ENCODE assay signal across 8 cellular contexts in the genomic region with DNA sequence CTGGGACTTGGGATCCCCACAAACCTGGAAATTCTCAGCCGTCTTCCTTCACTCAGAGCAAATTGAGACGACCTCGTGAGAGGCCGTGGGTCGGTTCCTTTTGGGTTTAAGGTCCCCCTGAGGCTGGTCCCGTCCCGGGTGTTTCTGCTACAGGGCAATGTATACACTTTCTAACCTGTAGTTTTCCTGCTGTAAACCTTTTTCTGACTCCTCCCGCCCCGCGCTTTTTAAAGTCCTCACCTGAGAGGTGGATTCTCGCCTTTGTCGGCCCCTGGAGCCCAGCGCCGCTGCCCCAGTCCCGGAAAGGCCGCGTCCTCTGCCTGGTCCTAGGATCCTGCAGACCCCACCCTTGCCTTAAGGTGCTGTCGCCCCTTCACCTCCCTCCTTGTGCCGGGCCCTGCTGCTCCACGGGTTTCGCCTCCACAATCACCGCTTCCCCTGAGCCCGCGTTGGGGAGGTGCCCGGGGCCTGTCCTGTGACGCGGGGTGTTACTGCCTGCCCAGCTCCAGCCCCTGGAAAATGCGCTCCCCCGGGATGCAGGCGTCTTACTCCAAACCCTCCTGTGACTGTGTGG. TPM values are rescaled to one million over a fixed set of nuclear protein-coding genes. Genes with fewer than 3 reads are reported as not detected.
A peak's percentile ranks its signal among the peaks of the same experiment; 100 is the strongest.
DNase-seq lines count a peak whose midpoint lies in the region; ATAC-seq, FAIRE-seq and TF ChIP-seq lines count a peak whose summit lies in the region.

No MANE protein-coding gene starts in this region.

- peak overlapping the region; percentile 94 to 96 for H3K27ac Mint-ChIP-seq in T-cell
- peak overlapping the region; percentile 90 to 96 for H3K27ac Mint-ChIP-seq in effector memory CD8-positive, alpha-beta T cell

- TF ChIP-seq CTCF in mucosa of descending colon (IDR thresholded peaks at IDR 0.05) (no peak), transverse colon (IDR thresholded peaks at IDR 0.05) (no peak)

- no peaks in the 10 kb centered on the region for H3K36me3 ChIP-seq in mucosa of descending colon (ENCODE audit: low read depth)
- H3K36me3 ChIP-seq in transverse colon: peaks cover 0 to 11% (median 4%) of the 10 kb centered on the region in 4 donors

- no peak for FAIRE-seq in GM19239 (lab: Jason Lieb, UNC)

- H3K4me1 Mint-ChIP-seq in T-cell: peaks cover 39 to 51% (median 49%) of the 10 kb centered on the region in 3 donors
- peaks cover 20 to 31% of the 10 kb centered on the region in 2 donors for H3K4me1 Mint-ChIP-seq in effector memory CD8-positive, alpha-beta T cell (ENCODE audit: low read depth in 2 of 2)

- peaks cover 0 to 7% (median 7%) of the 10 kb centered on the region in 3 donors for H3K9me3 Mint-ChIP-seq in T-cell
- no peaks in the 10 kb centered on the region for H3K9me3 Mint-ChIP-seq in effector memory CD8-positive, alpha-beta T cell

- H3K27me3 ChIP-seq in transverse colon: no peaks in the 10 kb centered on the region

- peak overlapping the region; percentile 81 to 89 (median 84) for H3K27ac ChIP-seq in transverse colon

- DNase-seq in A172 (ENCODE audit: low spot score): peak; percentile 25
- DNase-seq in T-cell: peak in 6 of 34 experiments; percentile 0 to 10 (median 4)
- DNase-seq in effector memory CD8-positive, alpha-beta T cell: no peak
- DNase-seq in mucosa of descending colon: peak; percentile 55 to 60 (median 55)
- DNase-seq in transverse colon: peak; percentile 34
- no peak for DNase-seq in GM19239 (ENCODE audit: insufficient read length, low spot score)

- intact Hi-C loops in mucosa of descending colon (cut with DNase I, micrococcal nuclease): no loop called here
- intact Hi-C loops in transverse colon (cut with DNase I; ENCODE audit: low total_unique reads): no loop called here

- in situ Hi-C loops in transverse colon (cut with MboI; ENCODE audit: low pct_ligation_motif_present in 1 of 4, low pct_unique_long_range_greater_than_20kb in 1 of 4, low sequenced_read_pairs in 3 of 4): loop anchor here in 1 of 4 donors (5.0 to 25.0 kb wide), 2 partner anchors 40 to 305 kb away; no protein-coding TSS in a partner anchor

- H3K27me3 Mint-ChIP-seq in T-cell: no peaks in the 10 kb centered on the region
- H3K27me3 Mint-ChIP-seq in effector memory CD8-positive, alpha-beta T cell: no peaks in the 10 kb centered on the region

- peaks cover 37% of the 10 kb centered on the region for H3K36me3 Mint-ChIP-seq in T-cell
- H3K36me3 Mint-ChIP-seq in effector memory CD8-positive, alpha-beta T cell (ENCODE audit: insufficient read depth): peaks cover 17% of the 10 kb centered on the region

- peaks cover under 1% of the 10 kb centered on the region for H3K9me3 ChIP-seq in mucosa of descending colon
- H3K9me3 ChIP-seq in transverse colon: no peaks in the 10 kb centered on the region

- POLR2A ChIA-PET in T-cell (lab: Charles Lee): no interaction called here

- ATAC-seq in GM18508 (IDR thresholded peaks at IDR 0.05; ENCODE audit: insufficient read depth, unreplicated experiment): peak; percentile 14
- peak; percentile 22 for ATAC-seq in HG03108 (IDR thresholded peaks at IDR 0.05; ENCODE audit: unreplicated experiment)
- peak; percentile 41 to 56 (median 42) for ATAC-seq in T-cell (replicated peaks in 1 of 4)
- peak; percentile 42 for ATAC-seq in effector memory CD8-positive, alpha-beta T cell (replicated peaks)
- ATAC-seq in mucosa of descending colon: peak; percentile 46

- no peaks in the 10 kb centered on the region for H3K4me1 ChIP-seq in mucosa of descending colon (ENCODE audit: low read depth)
- H3K4me1 ChIP-seq in transverse colon: peaks cover 6 to 11% (median 7%) of the 10 kb centered on the region in 4 donors

- TF ChIP-seq POLR2A in transverse colon (IDR thresholded peaks at IDR 0.05): no peak

- TF ChIP-seq EP300 in transverse colon (IDR thresholded peaks at IDR 0.05; ENCODE audit: low read depth): no peak

- H3K4me3 ChIP-seq in mucosa of descending colon (peak overlapping the region; percentile 31), transverse colon (peak overlapping the region; percentile 47 to 71 (median 57))

- CTCF ChIA-PET in T-cell (lab: Charles Lee): interaction anchor here in 1 of 2 donors (0.5 to 0.6 kb wide), 2 partner anchors 313 to 531 kb away, joined by 4 to 6 read pairs; no protein-coding TSS in a partner anchor

- 1 to 2% methylated on average over 6 to 30 of the region's 30 CpGs for whole genome bisulfite sequencing in transverse colon (ENCODE audit: low coverage in 1 of 2), 2 donors

- H3K4me3 Mint-ChIP-seq in T-cell: peak overlapping the region; percentile 87 to 96 (median 95)
- peak overlapping the region; percentile 82 to 87 for H3K4me3 Mint-ChIP-seq in effector memory CD8-positive, alpha-beta T cell

RNA-seq across cellular contexts. Expression of a gene that starts 0.4 kb away (rescaled TPM):
- 22.4 and 37.0 TPM in 2 replicates for total RNA-seq in A172 (2014; rRNA removed; shearing (Covaris generic))
- total RNA-seq in T-cell (10 to 100 TPM in 3 of 5 donors, 1 to 10 TPM in 2; 9.6 to 14.5 (median 13.0) TPM), mucosa of descending colon (10 to 100 TPM in 1 of 3 donors, 1 to 10 TPM in 2; 6.8 to 11.1 (median 8.8) TPM), transverse colon (10 to 100 TPM in 2 of 4 donors, 1 to 10 TPM in 2; 3.0 to 15.1 (median 10.2) TPM)

RNA-seq across cellular contexts. Expression of a gene that starts 35.4 kb away (rescaled TPM):
- total RNA-seq in A172 (2014; rRNA removed; shearing (Covaris generic)): 2.1 and 2.7 TPM in 2 replicates
- 1 to 10 TPM; 4.4 to 7.6 (median 6.6) TPM for total RNA-seq in T-cell
- total RNA-seq in mucosa of descending colon: 1 to 10 TPM; 3.7 to 4.5 (median 4.1) TPM
- 1 to 10 TPM; 1.9 to 3.8 (median 3.3) TPM for total RNA-seq in transverse colon

RNA-seq across cellular contexts. Expression of a gene that starts 37.2 kb away (rescaled TPM):
- total RNA-seq in A172 (2014; rRNA removed; shearing (Covaris generic)): 26.9 and 29.5 TPM in 2 replicates
- total RNA-seq in T-cell (10 to 100 TPM in 4 of 5 donors, 1 to 10 TPM in 1; 8.7 to 19.9 (median 13.9) TPM), mucosa of descending colon (10 to 100 TPM; 10.1 to 16.8 (median 11.6) TPM), transverse colon (10 to 100 TPM in 3 of 4 donors, 1 to 10 TPM in 1; 6.0 to 14.3 (median 11.2) TPM)

Comparison
In these comparisons a context has a peak if more than half of its experiments do, and no peak if none do; other contexts are left out.
1. DNase-seq: peak in A172 (single experiment), mucosa of descending colon (3 of 3) and transverse colon (single experiment); none in effector memory CD8-positive, alpha-beta T cell (0 of 3) and GM19239 (single experiment).
2. Peak in every context shown above with its lines, with median percentiles within 50 percentile points of each other: ATAC-seq.